In the genomic region with DNA sequence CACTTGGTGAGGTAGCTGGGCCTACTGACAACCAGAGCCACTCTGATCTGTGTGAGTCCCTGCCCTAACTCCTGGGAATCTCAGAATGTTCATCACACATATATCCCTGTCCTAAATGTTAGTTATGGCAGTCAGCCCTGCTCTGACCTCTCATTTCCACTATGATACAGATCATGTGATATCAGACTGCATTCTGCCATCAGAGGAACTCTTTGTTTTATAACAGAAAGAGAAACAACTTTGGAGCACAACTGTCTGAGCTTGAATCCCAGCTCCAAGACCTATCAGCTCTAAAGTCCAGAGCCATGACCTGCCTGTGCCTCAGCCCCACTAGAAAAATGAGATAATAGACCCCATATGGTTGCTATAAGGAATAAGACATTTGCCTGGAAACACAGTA, we compare ENCODE assay signal across 27 cellular contexts. TPM values are rescaled to one million over a fixed set of nuclear protein-coding genes. Genes with fewer than 3 reads are reported as not detected.
"Had no signal": no experiment of that assay in that cellular context is flagged by ENCODE, and none has a peak within 500 bp of the region (broad histone marks: within the 10 kb centered on the region; RNA-seq: fewer than 3 reads in every experiment).

No MANE protein-coding gene starts in this region.

- H3K27ac ChIP-seq: brain microvascular endothelial cell, coronary artery, dorsolateral prefrontal cortex, epithelial cell of prostate, esophagus squamous epithelium, WERI-Rb-1 had no signal

- H3K9me3 ChIP-seq: esophagus squamous epithelium had no signal

- DNase-seq: activated B cell treated with CpG ODN at 0.5 μM for 24 hours; activated CD4-positive, alpha-beta T cell treated with anti-CD3 and anti-CD28 coated beads for 48 hours; activated CD4-positive, alpha-beta T cell treated with anti-CD3 and anti-CD28 coated beads, Interleukin-2, amount 50 U/mL, for 1 hour; activated CD4-positive, alpha-beta T cell treated with anti-CD3 and anti-CD28 coated beads, Interleukin-2, amount 50 U/mL, for 48 hours; activated CD8-positive, alpha-beta memory T cell treated with anti-CD3 and anti-CD28 coated beads for 24 hours; activated CD8-positive, alpha-beta T cell treated with anti-CD3 and anti-CD28 coated beads for 36 hours; activated gamma-delta T cell; activated naive CD4-positive, alpha-beta T cell; activated naive CD4-positive, alpha-beta T cell treated with anti-CD3 and anti-CD28 coated beads, Interleukin-2, amount 10 ng/mL, durations not matched to agents 7 days and 5 days; activated naive CD8-positive, alpha-beta T cell treated with anti-CD3 and anti-CD28 coated beads, Interleukin-2, amount 10 ng/mL, durations not matched to agents 7 days and 5 days; activated T-cell treated with anti-CD3 and anti-CD28 coated beads, Interleukin-2, amount 50 U/mL, for 1 hour; activated T-cell treated with anti-CD3 and anti-CD28 coated beads, Interleukin-2, amount 50 U/mL, for 48 hours; amniotic stem cell; anterior cingulate cortex; brain microvascular endothelial cell; dorsolateral prefrontal cortex; effector memory CD4-positive, alpha-beta T cell; esophagus squamous epithelium; head of caudate nucleus; T-helper 1 cell; T-helper 17 cell; T1000; WERI-Rb-1 had no signal

- H3K4me3 ChIP-seq: coronary artery, dorsolateral prefrontal cortex, esophagus squamous epithelium had no signal

- H3K4me1 ChIP-seq: esophagus squamous epithelium had no signal

- H3K27me3 ChIP-seq: brain microvascular endothelial cell, dorsolateral prefrontal cortex, esophagus squamous epithelium had no signal

- H3K36me3 ChIP-seq: brain microvascular endothelial cell, esophagus squamous epithelium, WERI-Rb-1 had no signal

RNA-seq across cellular contexts. Expression of a gene that starts 54.6 kb away (rescaled TPM):
- total RNA-seq: activated naive CD4-positive, alpha-beta T cell treated with anti-CD3 and anti-CD28 coated beads, Interleukin-2, amount 50 U/mL, for 72 hours; bronchial epithelial cell had no signal
